In genomic region chr1:40706626-40707025, GRCh38 we compare ENCODE assay signal across 1 cellular context.
TF ChIP-seq lines count a peak whose summit lies in the region.

No MANE protein-coding gene starts in this region.

TF ChIP-seq in GM23338, 12 proteins besides CTCF, POLR2A, EP300 and RAD21 (continued from another document):
- no peak for TF ChIP-seq ZNF462 (CRISPR knock-in tag; IDR thresholded peaks at IDR 0.05)
- TF ChIP-seq ZNF114 (CRISPR knock-in tag; IDR thresholded peaks at IDR 0.05), result no peak
- TF ChIP-seq, protein P1, sequence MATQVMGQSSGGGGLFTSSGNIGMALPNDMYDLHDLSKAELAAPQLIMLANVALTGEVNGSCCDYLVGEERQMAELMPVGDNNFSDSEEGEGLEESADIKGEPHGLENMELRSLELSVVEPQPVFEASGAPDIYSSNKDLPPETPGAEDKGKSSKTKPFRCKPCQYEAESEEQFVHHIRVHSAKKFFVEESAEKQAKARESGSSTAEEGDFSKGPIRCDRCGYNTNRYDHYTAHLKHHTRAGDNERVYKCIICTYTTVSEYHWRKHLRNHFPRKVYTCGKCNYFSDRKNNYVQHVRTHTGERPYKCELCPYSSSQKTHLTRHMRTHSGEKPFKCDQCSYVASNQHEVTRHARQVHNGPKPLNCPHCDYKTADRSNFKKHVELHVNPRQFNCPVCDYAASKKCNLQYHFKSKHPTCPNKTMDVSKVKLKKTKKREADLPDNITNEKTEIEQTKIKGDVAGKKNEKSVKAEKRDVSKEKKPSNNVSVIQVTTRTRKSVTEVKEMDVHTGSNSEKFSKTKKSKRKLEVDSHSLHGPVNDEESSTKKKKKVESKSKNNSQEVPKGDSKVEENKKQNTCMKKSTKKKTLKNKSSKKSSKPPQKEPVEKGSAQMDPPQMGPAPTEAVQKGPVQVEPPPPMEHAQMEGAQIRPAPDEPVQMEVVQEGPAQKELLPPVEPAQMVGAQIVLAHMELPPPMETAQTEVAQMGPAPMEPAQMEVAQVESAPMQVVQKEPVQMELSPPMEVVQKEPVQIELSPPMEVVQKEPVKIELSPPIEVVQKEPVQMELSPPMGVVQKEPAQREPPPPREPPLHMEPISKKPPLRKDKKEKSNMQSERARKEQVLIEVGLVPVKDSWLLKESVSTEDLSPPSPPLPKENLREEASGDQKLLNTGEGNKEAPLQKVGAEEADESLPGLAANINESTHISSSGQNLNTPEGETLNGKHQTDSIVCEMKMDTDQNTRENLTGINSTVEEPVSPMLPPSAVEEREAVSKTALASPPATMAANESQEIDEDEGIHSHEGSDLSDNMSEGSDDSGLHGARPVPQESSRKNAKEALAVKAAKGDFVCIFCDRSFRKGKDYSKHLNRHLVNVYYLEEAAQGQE (IDR thresholded peaks at IDR 0.05; ENCODE audit: unreplicated experiment), result no peak
